In the genomic region with DNA sequence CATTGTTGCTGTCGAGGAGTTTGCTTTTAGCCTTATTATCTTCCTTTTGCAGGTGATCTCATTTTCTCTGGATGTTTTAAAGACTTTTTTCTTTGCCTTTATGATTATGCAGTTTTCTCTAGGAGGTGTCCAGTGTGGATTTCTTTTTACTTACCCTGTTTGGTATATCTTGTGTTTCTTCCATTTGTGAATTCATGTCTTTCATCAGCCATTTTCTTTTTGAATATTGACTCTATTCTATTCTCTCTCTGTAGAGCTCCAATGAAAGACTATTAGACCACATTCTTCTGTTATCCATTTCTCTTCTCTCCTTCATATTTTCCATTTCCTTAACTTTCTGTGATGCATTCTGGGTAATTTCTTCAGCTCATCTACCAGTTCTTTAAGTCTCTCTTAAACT, we compare ENCODE assay signal across 27 cellular contexts. TPM values are rescaled to one million over a fixed set of nuclear protein-coding genes. Genes with fewer than 3 reads are reported as not detected.
"Had no signal": no experiment of that assay in that cellular context is flagged by ENCODE, and none has a peak within 500 bp of the region (broad histone marks: within the 10 kb centered on the region; RNA-seq: fewer than 3 reads in every experiment).

No MANE protein-coding gene starts in this region.

- H3K27me3 Mint-ChIP-seq: progenitor cell of endocrine pancreas had no signal

- H3K9me3 ChIP-seq: ovary, right lobe of liver, sigmoid colon, thoracic aorta, thyroid gland, upper lobe of left lung, vagina had no signal

- H3K9ac ChIP-seq: neural progenitor cell, parathyroid adenoma had no signal

- H3K27me3 ChIP-seq: neural progenitor cell, ovary, right lobe of liver, sigmoid colon, stomach, thyroid gland, tibial nerve, upper lobe of left lung, vagina had no signal

- H3K36me3 ChIP-seq: neural progenitor cell, ovary, right lobe of liver, sigmoid colon, stomach, thoracic aorta, thyroid gland, tibial nerve, upper lobe of left lung, vagina had no signal

- DNase-seq: occipital lobe; ovary; posterior cingulate gyrus; psoas muscle; right cardiac atrium; right lobe of liver; sigmoid colon; small intestine; stimulated activated CD4-positive, alpha-beta T cell treated with anti-CD3 and anti-CD28 coated beads, Interleukin-15, amount 100 ng/mL, for 24 hours; stimulated activated CD4-positive, alpha-beta T cell treated with anti-CD3 and anti-CD28 coated beads, Interleukin-2, amount 100 ng/mL, for 24 hours; stimulated activated CD4-positive, alpha-beta T cell treated with anti-CD3 and anti-CD28 coated beads, Interleukin-2, amount 100 ng/mL, for 48 hours; stimulated activated CD4-positive, alpha-beta T cell treated with anti-CD3 and anti-CD28 coated beads, Interleukin-4, amount 100 ng/mL, for 24 hours; stimulated activated naive B cell treated with anti-CD40 and anti-IgM and Interleukin-4, amounts not matched to agents 10 μg/mL and 1 μg/mL and 100 μg/mL, for 72 hours; stimulated activated naive CD4-positive, alpha-beta T cell treated with Interleukin-2 at 50 U/mL for 16 hours; stomach; thyroid gland; trophoblast cell; upper lobe of left lung had no signal

- ATAC-seq: psoas muscle; right cardiac atrium; right lobe of liver; stimulated activated effector memory CD8-positive, alpha-beta T cell treated with anti-CD3 and anti-CD28 coated beads, Interleukin-12 subunit alpha, Interleukin-12 subunit beta, amount 100 ng/mL, for 72 hours; stimulated activated naive B cell treated with anti-CD40 and anti-IgM and Interleukin-4, amounts not matched to agents 10 μg/mL and 1 μg/mL and 100 μg/mL, for 72 hours had no signal

- H3K4me1 ChIP-seq: parathyroid adenoma, right lobe of liver, sigmoid colon, stomach, thyroid gland, upper lobe of left lung, vagina had no signal

- H3K4me3 Mint-ChIP-seq: nephron; neural progenitor cell; stimulated activated effector memory CD8-positive, alpha-beta T cell treated with anti-CD3 and anti-CD28 coated beads, Interleukin-12 subunit alpha, Interleukin-12 subunit beta, amount 100 ng/mL, for 72 hours; stimulated activated naive B cell treated with anti-CD40 and anti-IgM and Interleukin-4, amounts not matched to agents 10 μg/mL and 1 μg/mL and 100 μg/mL, for 72 hours; stimulated activated naive CD8-positive, alpha-beta T cell treated with anti-CD3 and anti-CD28 coated beads, Interleukin-15, Interleukin-2, amounts not matched to agents 100 ng/mL and 50 ng/mL, for 24 hours had no signal

- H3K4me3 ChIP-seq: ovary, psoas muscle, right lobe of liver, sigmoid colon, stomach, thoracic aorta, thyroid gland, tibial nerve, upper lobe of left lung, vagina had no signal

- H3K36me3 Mint-ChIP-seq: stimulated activated effector memory CD8-positive, alpha-beta T cell treated with anti-CD3 and anti-CD28 coated beads, Interleukin-12 subunit alpha, Interleukin-12 subunit beta, amount 100 ng/mL, for 72 hours; stimulated activated naive B cell treated with anti-CD40 and anti-IgM and Interleukin-4, amounts not matched to agents 10 μg/mL and 1 μg/mL and 100 μg/mL, for 72 hours had no signal

- H3K27ac Mint-ChIP-seq: nephron; neural progenitor cell; progenitor cell of endocrine pancreas; stimulated activated effector memory CD8-positive, alpha-beta T cell treated with anti-CD3 and anti-CD28 coated beads, Interleukin-12 subunit alpha, Interleukin-12 subunit beta, amount 100 ng/mL, for 72 hours; stimulated activated naive B cell treated with anti-CD40 and anti-IgM and Interleukin-4, amounts not matched to agents 10 μg/mL and 1 μg/mL and 100 μg/mL, for 72 hours; stimulated activated naive CD8-positive, alpha-beta T cell treated with anti-CD3 and anti-CD28 coated beads, Interleukin-15, Interleukin-2, amounts not matched to agents 100 ng/mL and 50 ng/mL, for 24 hours had no signal

- H2AFZ ChIP-seq: neural progenitor cell, parathyroid adenoma had no signal

- H3K4me1 Mint-ChIP-seq: stimulated activated effector memory CD8-positive, alpha-beta T cell treated with anti-CD3 and anti-CD28 coated beads, Interleukin-12 subunit alpha, Interleukin-12 subunit beta, amount 100 ng/mL, for 72 hours; stimulated activated naive B cell treated with anti-CD40 and anti-IgM and Interleukin-4, amounts not matched to agents 10 μg/mL and 1 μg/mL and 100 μg/mL, for 72 hours had no signal

- H3K27ac ChIP-seq: neural progenitor cell, ovary, parathyroid adenoma, psoas muscle, right lobe of liver, sigmoid colon, stomach, thoracic aorta, thyroid gland, tibial nerve, upper lobe of left lung, vagina had no signal

RNA-seq across cellular contexts. Expression of gene CDK15, which starts 34.4 kb away (rescaled TPM):
- total RNA-seq: occipital lobe, right lobe of liver, vagina had no signal
